Comparison of ENCODE assay signal across 25 cellular contexts in the genomic region with DNA sequence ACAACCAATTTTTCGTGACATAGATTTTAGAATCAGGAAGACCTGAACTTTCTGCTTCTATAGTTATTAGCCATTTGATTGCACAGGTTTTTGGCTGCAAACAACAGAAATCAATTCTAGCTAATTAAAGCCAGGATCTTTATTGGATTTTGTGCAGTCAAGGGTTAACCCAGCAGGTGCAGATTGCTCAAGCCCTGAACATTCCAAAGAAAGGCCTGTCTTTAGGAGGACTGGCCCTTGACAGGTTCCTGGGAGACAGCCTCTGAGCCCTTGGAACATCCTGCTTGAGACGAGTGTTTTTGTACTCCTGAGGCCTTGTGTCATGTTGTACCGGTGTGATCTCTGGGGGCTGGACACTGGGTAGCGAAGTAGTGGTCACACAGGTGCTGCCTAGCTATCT.
DNase-seq lines count a peak whose midpoint lies in the region; ATAC-seq and TF ChIP-seq lines count a peak whose summit lies in the region.
"Had no signal": no experiment of that assay in that cellular context is flagged by ENCODE, and none has a peak within 500 bp of the region (broad histone marks: within the 10 kb centered on the region; RNA-seq: fewer than 3 reads in every experiment).

No MANE protein-coding gene starts in this region.

- H3K4me3 ChIP-seq in GM23338 (no peak overlapping the region), Karpas-422 (ENCODE audit: low read length) (no peak overlapping the region), neural progenitor cell (no peak overlapping the region), A673 (ENCODE audit: low read depth, low read length, poor library complexity, severe bottlenecking) (no peak overlapping the region)
- H3K4me3 ChIP-seq: A549, BLaER1, GM12878 had no signal

- H3K36me3 Mint-ChIP-seq in GM23338 (ENCODE audit: low read depth): no peaks in the 10 kb centered on the region
- no peaks in the 10 kb centered on the region for H3K36me3 Mint-ChIP-seq in neural progenitor cell
- H3K36me3 Mint-ChIP-seq: CD14-positive monocyte; CD4-positive, alpha-beta memory T cell; CD4-positive, CD25-positive, alpha-beta regulatory T cell; CD8-positive, alpha-beta memory T cell had no signal

- no peaks in the 10 kb centered on the region for H3K9me2 ChIP-seq in GM23338 (ENCODE audit: insufficient read depth)
- no peaks in the 10 kb centered on the region for H3K9me2 ChIP-seq in Karpas-422 (replicated peaks; ENCODE audit: insufficient read depth, low read length)

- H3F3A ChIP-seq in GM23338 (replicated peaks; ENCODE audit: low read depth): no peaks in the 10 kb centered on the region
- peaks cover 7% of the 10 kb centered on the region for H3F3A ChIP-seq in neural progenitor cell (ENCODE audit: low read depth)

- H3K9me3 ChIP-seq in Karpas-422 (ENCODE audit: low read length) (no peaks in the 10 kb centered on the region), neural progenitor cell (ENCODE audit: low read depth) (no peaks in the 10 kb centered on the region), A673 (ENCODE audit: low read depth, low read length, poor library complexity, severe bottlenecking) (no peaks in the 10 kb centered on the region)
- H3K9me3 ChIP-seq: A549, BE2C, BLaER1 had no signal

- H3K4me1 ChIP-seq in GM23338 (ENCODE audit: insufficient read depth) (peaks cover 30% of the 10 kb centered on the region), Karpas-422 (ENCODE audit: low read length) (peaks cover 91% of the 10 kb centered on the region), neural progenitor cell (peaks cover 45% of the 10 kb centered on the region), A673 (ENCODE audit: insufficient read depth, low read length, poor library complexity, severe bottlenecking) (no peaks in the 10 kb centered on the region)
- H3K4me1 ChIP-seq: A549, BE2C, BLaER1 had no signal

- TF ChIP-seq CTCF in GM23338 (conservative IDR thresholded peaks at IDR 0.05; ENCODE audit: low read depth in 2 of 2) (no peak), neural progenitor cell (IDR thresholded peaks at IDR 0.05) (no peak), A673 (conservative IDR thresholded peaks at IDR 0.05; ENCODE audit: low read depth, low read length) (no peak)

- H3K4me2 ChIP-seq in GM23338: no peak overlapping the region
- H3K4me2 ChIP-seq in Karpas-422 (ENCODE audit: low read depth, low read length, poor library complexity, severe bottlenecking): no peak overlapping the region
- H3K4me2 ChIP-seq in neural progenitor cell: peak overlapping the region; percentile 53
- H3K4me2 ChIP-seq: A549, BLaER1 had no signal

- H3K4me1 Mint-ChIP-seq in GM23338 (peaks cover 46% of the 10 kb centered on the region), neural progenitor cell (peaks cover 20% of the 10 kb centered on the region)
- H3K4me1 Mint-ChIP-seq: CD14-positive monocyte; CD4-positive, alpha-beta memory T cell; CD4-positive, CD25-positive, alpha-beta regulatory T cell; CD8-positive, alpha-beta memory T cell had no signal

- no peak overlapping the region for H3K27ac Mint-ChIP-seq in GM23338
- H3K27ac Mint-ChIP-seq in neural progenitor cell: no peak overlapping the region
- H3K27ac Mint-ChIP-seq: CD14-positive monocyte; CD4-positive, alpha-beta memory T cell; CD4-positive, CD25-positive, alpha-beta regulatory T cell; CD8-positive, alpha-beta memory T cell had no signal

- intact Hi-C loops in A673 (cut with micrococcal nuclease; ENCODE audit: unreplicated experiment): no loop called here

- POLR2A ChIA-PET in A673 (lab: Charles Lee; ENCODE audit: low non-redundant PET): no interaction called here

- no peaks in the 10 kb centered on the region for H3K27me3 ChIP-seq in GM23338 (ENCODE audit: insufficient read depth)
- H3K27me3 ChIP-seq in Karpas-422 (ENCODE audit: low read length): no peaks in the 10 kb centered on the region
- no peaks in the 10 kb centered on the region for H3K27me3 ChIP-seq in neural progenitor cell
- H3K27me3 ChIP-seq in A673 (replicated peaks; ENCODE audit: insufficient read depth, low read depth, low read length, poor library complexity): no peaks in the 10 kb centered on the region
- H3K27me3 ChIP-seq: BLaER1 had no signal

- H4K20me1 ChIP-seq in GM23338 (replicated peaks; ENCODE audit: insufficient read depth): no peaks in the 10 kb centered on the region
- no peaks in the 10 kb centered on the region for H4K20me1 ChIP-seq in Karpas-422 (ENCODE audit: insufficient read depth, low read depth, low read length)
- no peaks in the 10 kb centered on the region for H4K20me1 ChIP-seq in neural progenitor cell (ENCODE audit: low read depth)
- H4K20me1 ChIP-seq: BLaER1 had no signal

- H3K9me3 Mint-ChIP-seq in GM23338 (no peaks in the 10 kb centered on the region; the same call in 2 of the 3 replicates), neural progenitor cell (no peaks in the 10 kb centered on the region)
- H3K9me3 Mint-ChIP-seq: CD14-positive monocyte; CD4-positive, alpha-beta memory T cell; CD8-positive, alpha-beta memory T cell had no signal

- peak; percentile 29; the same call in 2 of the 3 replicates for ATAC-seq in GM23338
- ATAC-seq: A549, GM12878 had no signal

- no peaks in the 10 kb centered on the region for H3K36me3 ChIP-seq in GM23338 (ENCODE audit: insufficient read depth)
- no peaks in the 10 kb centered on the region for H3K36me3 ChIP-seq in Karpas-422 (ENCODE audit: insufficient read depth, low read length)
- no peaks in the 10 kb centered on the region for H3K36me3 ChIP-seq in neural progenitor cell
- no peaks in the 10 kb centered on the region for H3K36me3 ChIP-seq in A673 (ENCODE audit: insufficient read depth, low read length, poor library complexity, severe bottlenecking)
- H3K36me3 ChIP-seq: BE2C, BLaER1 had no signal

- no TSS peak for BruUV-seq in A673 (replicated peaks; lab: Mats Ljungman, UMichigan)

- DNase-seq in GM23338 (ENCODE audit: low spot score) (no peak), Karpas-422 (no peak), neural progenitor cell (ENCODE audit: low spot score) (peak; percentile 70), SHP77 treated with DMSO at 0.1 percent for 48 hours (lab: John Stamatoyannopoulos, UW) (no peak), midbrain (lab: John Stamatoyannopoulos, UW) (no peak), A673 (ENCODE audit: low spot score) (no peak)
- DNase-seq: ACHN; BE2C; C1 segment of cervical spinal cord; CD4-positive, alpha-beta memory T cell; CD4-positive, CD25-positive, alpha-beta regulatory T cell; CD8-positive, alpha-beta memory T cell; COR-L47; DMS 273 treated with DMSO at 0.1 percent for 48 hours; DMS153; DMS53; DMS79; DND-41; EL; GDM1 had no signal

- H3K27ac ChIP-seq in GM23338 (ENCODE audit: low read depth): no peak overlapping the region
- peak overlapping the region; percentile 25; the same call in 1 of the 2 replicates for H3K27ac ChIP-seq in Karpas-422 (ENCODE audit: low read length)
- H3K27ac ChIP-seq in neural progenitor cell: no peak overlapping the region
- no peak overlapping the region for H3K27ac ChIP-seq in A673 (ENCODE audit: low read depth, low read length, poor library complexity, severe bottlenecking)
- H3K27ac ChIP-seq: 22Rv1, A549, BLaER1 had no signal

- H3K4me3 Mint-ChIP-seq in GM23338: no peak overlapping the region
- H3K4me3 Mint-ChIP-seq in neural progenitor cell: no peak overlapping the region
- H3K4me3 Mint-ChIP-seq: CD14-positive monocyte; CD4-positive, alpha-beta memory T cell; CD4-positive, CD25-positive, alpha-beta regulatory T cell; CD8-positive, alpha-beta memory T cell had no signal

- H3K27me3 Mint-ChIP-seq in GM23338 (ENCODE audit: insufficient read depth, low read depth, poor library complexity) (peaks cover 7% of the 10 kb centered on the region), neural progenitor cell (ENCODE audit: insufficient read depth, low read depth) (peaks cover 3% of the 10 kb centered on the region)

- H3K79me2 ChIP-seq in GM23338 (replicated peaks; ENCODE audit: insufficient read depth) (no peaks in the 10 kb centered on the region), Karpas-422 (ENCODE audit: low read length) (no peaks in the 10 kb centered on the region), neural progenitor cell (ENCODE audit: low read depth) (no peaks in the 10 kb centered on the region)

- CTCF ChIA-PET in A673 (lab: Charles Lee): no interaction called here

- H2AFZ ChIP-seq in GM23338 (no peak overlapping the region), Karpas-422 (ENCODE audit: low read length) (no peak overlapping the region), neural progenitor cell (replicated peaks) (no peak overlapping the region)

- H3K9ac ChIP-seq in Karpas-422 (ENCODE audit: low read length) (no peak overlapping the region), neural progenitor cell (no peak overlapping the region)
- H3K9ac ChIP-seq: BLaER1 had no signal

TF ChIP-seq in GM23338, 12 proteins besides CTCF, POLR2A, EP300 and RAD21 (continues in another document):
- no peak for TF ChIP-seq EZH2phosphoT487 (IDR thresholded peaks at IDR 0.05; ENCODE audit: unreplicated experiment)
- TF ChIP-seq ETS1 (IDR thresholded peaks at IDR 0.05): no peak
- TF ChIP-seq ZNF114 (CRISPR knock-in tag; IDR thresholded peaks at IDR 0.05): no peak
- no peak for TF ChIP-seq EZH2 (IDR thresholded peaks at IDR 0.05; ENCODE audit: low read depth, unreplicated experiment)
- no peak for TF ChIP-seq JUNB (IDR thresholded peaks at IDR 0.05; ENCODE audit: unreplicated experiment)
- TF ChIP-seq CREB1 (CRISPR knock-in tag; IDR thresholded peaks at IDR 0.05; ENCODE audit: low read depth): no peak
- no peak for TF ChIP-seq POLR2AphosphoS5 (IDR thresholded peaks at IDR 0.05; ENCODE audit: low read depth)
- TF ChIP-seq NANOG (IDR thresholded peaks at IDR 0.05; ENCODE audit: borderline replicate concordance): no peak
- TF ChIP-seq ZNF331 (CRISPR knock-in tag; IDR thresholded peaks at IDR 0.05; ENCODE audit: low read depth): no peak
